Comparison of ENCODE assay signal across 8 cellular contexts in genomic region chr6:169212897-169213813, GRCh38. TPM values are rescaled to one million over a fixed set of nuclear protein-coding genes. Genes with fewer than 3 reads are reported as not detected.
DNase-seq lines count a peak whose midpoint lies in the region; ATAC-seq and TF ChIP-seq lines count a peak whose summit lies in the region.

No MANE protein-coding gene starts in this region.

- peak overlapping the region; percentile 59 for H3K27ac Mint-ChIP-seq in activated CD4-positive, alpha-beta T cell treated with anti-CD3 and anti-CD28 coated beads for 36 hours
- H3K27ac Mint-ChIP-seq in chondrocyte (ENCODE audit: unreplicated experiment): peak overlapping the region; percentile 90

- peaks cover 16% of the 10 kb centered on the region for H3K4me1 Mint-ChIP-seq in activated CD4-positive, alpha-beta T cell treated with anti-CD3 and anti-CD28 coated beads for 36 hours
- peaks cover 65% of the 10 kb centered on the region for H3K4me1 Mint-ChIP-seq in chondrocyte (ENCODE audit: low read depth)

- H3K36me3 Mint-ChIP-seq in activated CD4-positive, alpha-beta T cell treated with anti-CD3 and anti-CD28 coated beads for 36 hours (ENCODE audit: low read depth): no peaks in the 10 kb centered on the region
- H3K36me3 Mint-ChIP-seq in chondrocyte (ENCODE audit: low read depth): peaks cover 39% of the 10 kb centered on the region

- DNase-seq in NCI-H345 (lab: John Stamatoyannopoulos, UW) (peak; percentile 83), chondrocyte (ENCODE audit: low spot score) (no peak), kidney epithelial cell (ENCODE audit: low read depth) (peak; percentile 60), DMS79 treated with DMSO at 0.1 percent for 48 hours (lab: John Stamatoyannopoulos, UW) (no peak)
- peak; percentile 95 for DNase-seq in activated CD4-positive, alpha-beta T cell treated with anti-CD3 and anti-CD28 coated beads for 36 hours
- peak; percentile 74 to 84 for DNase-seq in stimulated activated CD4-positive, alpha-beta T cell treated with anti-CD3 and anti-CD28 coated beads, Interleukin-15, amount 100 ng/mL, for 1 hour (ENCODE audit: low read depth in 1 of 2, low spot score in 1 of 2)

- CTCF ChIA-PET in activated CD4-positive, alpha-beta T cell treated with anti-CD3 and anti-CD28 coated beads for 36 hours (lab: Charles Lee): interaction anchor here (0.7 kb wide), 1 partner anchor 259 kb away, joined by 3 read pairs; no protein-coding TSS in a partner anchor

- H3K36me3 ChIP-seq in kidney epithelial cell (ENCODE audit: control insufficient read depth, insufficient read depth, low read length): no peaks in the 10 kb centered on the region

- no peaks in the 10 kb centered on the region for H3K27me3 Mint-ChIP-seq in activated CD4-positive, alpha-beta T cell treated with anti-CD3 and anti-CD28 coated beads for 36 hours
- H3K27me3 Mint-ChIP-seq in chondrocyte (ENCODE audit: low read depth): no peaks in the 10 kb centered on the region

- peak overlapping the region; percentile 14 for H3K4me3 ChIP-seq in kidney epithelial cell (ENCODE audit: low read depth, low read length)

- H3K4me3 Mint-ChIP-seq in activated CD4-positive, alpha-beta T cell treated with anti-CD3 and anti-CD28 coated beads for 36 hours: peak overlapping the region; percentile 54
- H3K4me3 Mint-ChIP-seq in chondrocyte (ENCODE audit: unreplicated experiment): peak overlapping the region; percentile 37

- H3K27me3 ChIP-seq in kidney epithelial cell (ENCODE audit: control insufficient read depth, insufficient read depth, low read length): no peaks in the 10 kb centered on the region

- peaks cover 4% of the 10 kb centered on the region for H3K9me3 Mint-ChIP-seq in activated CD4-positive, alpha-beta T cell treated with anti-CD3 and anti-CD28 coated beads for 36 hours (ENCODE audit: low read depth)
- H3K9me3 Mint-ChIP-seq in chondrocyte (ENCODE audit: low read depth): peaks cover 16% of the 10 kb centered on the region

- intact Hi-C loops in activated CD4-positive, alpha-beta T cell treated with anti-CD3 and anti-CD28 coated beads for 36 hours (cut with DNase I, micrococcal nuclease): loop anchor here (1.0 to 10.0 kb wide), 5 partner anchors 318 to 540 kb away; partner anchors contain the start of genes C6orf120 (in 2 of the 2), WDR27 (in 2 of the 2), DYNLT2 (in 1 of the 2) and ERMARD (in 1 of the 2)

- TF ChIP-seq CTCF in chondrocyte (IDR thresholded peaks at IDR 0.05) (peak; percentile 69), kidney epithelial cell (IDR thresholded peaks at IDR 0.05; ENCODE audit: insufficient read depth, low read length, poor library complexity, severe bottlenecking) (peak; percentile 26)

- peak; percentile 90 for ATAC-seq in GM18520 (IDR thresholded peaks at IDR 0.05; ENCODE audit: unreplicated experiment)
- peak; percentile 98 for ATAC-seq in HG03025 (IDR thresholded peaks at IDR 0.05; ENCODE audit: low FRiP score, unreplicated experiment)
- peak; percentile 100 for ATAC-seq in activated CD4-positive, alpha-beta T cell treated with anti-CD3 and anti-CD28 coated beads for 36 hours

- POLR2A ChIA-PET in activated CD4-positive, alpha-beta T cell treated with anti-CD3 and anti-CD28 coated beads for 36 hours (lab: Charles Lee): no interaction called here

RNA-seq across cellular contexts. Expression of gene THBS2, which starts 40.5 kb away (rescaled TPM):
- not detected for total RNA-seq in activated CD4-positive, alpha-beta T cell treated with anti-CD3 and anti-CD28 coated beads for 36 hours
- total RNA-seq in chondrocyte (1,244 to 1,906 TPM (median 1,285 TPM) in 3 replicates), kidney epithelial cell (21.9 and 28.6 TPM in 2 replicates)

Comparison
In these comparisons a context has a peak if more than half of its experiments do, and no peak if none do; other contexts are left out.
1. DNase-seq: peak in NCI-H345 (single experiment), activated CD4-positive, alpha-beta T cell treated with anti-CD3 and anti-CD28 coated beads for 36 hours (single experiment), kidney epithelial cell (single experiment) and stimulated activated CD4-positive, alpha-beta T cell treated with anti-CD3 and anti-CD28 coated beads, Interleukin-15, amount 100 ng/mL, for 1 hour (2 of 2); none in chondrocyte (single experiment) and DMS79 treated with DMSO at 0.1 percent for 48 hours (single experiment).
2. RNA of gene THBS2, which starts 40.5 kb away (total RNA-seq): 1,244 to 1,906 TPM in chondrocyte; 21.9 to 28.6 TPM in kidney epithelial cell and not detected in activated CD4-positive, alpha-beta T cell treated with anti-CD3 and anti-CD28 coated beads for 36 hours; every median in the first group is over 10 times any median in the second.
3. Peak in every context shown above with its lines, with median percentiles within 50 percentile points of each other: ATAC-seq.